1 cellular context compared by ENCODE assay signal in the genomic region with DNA sequence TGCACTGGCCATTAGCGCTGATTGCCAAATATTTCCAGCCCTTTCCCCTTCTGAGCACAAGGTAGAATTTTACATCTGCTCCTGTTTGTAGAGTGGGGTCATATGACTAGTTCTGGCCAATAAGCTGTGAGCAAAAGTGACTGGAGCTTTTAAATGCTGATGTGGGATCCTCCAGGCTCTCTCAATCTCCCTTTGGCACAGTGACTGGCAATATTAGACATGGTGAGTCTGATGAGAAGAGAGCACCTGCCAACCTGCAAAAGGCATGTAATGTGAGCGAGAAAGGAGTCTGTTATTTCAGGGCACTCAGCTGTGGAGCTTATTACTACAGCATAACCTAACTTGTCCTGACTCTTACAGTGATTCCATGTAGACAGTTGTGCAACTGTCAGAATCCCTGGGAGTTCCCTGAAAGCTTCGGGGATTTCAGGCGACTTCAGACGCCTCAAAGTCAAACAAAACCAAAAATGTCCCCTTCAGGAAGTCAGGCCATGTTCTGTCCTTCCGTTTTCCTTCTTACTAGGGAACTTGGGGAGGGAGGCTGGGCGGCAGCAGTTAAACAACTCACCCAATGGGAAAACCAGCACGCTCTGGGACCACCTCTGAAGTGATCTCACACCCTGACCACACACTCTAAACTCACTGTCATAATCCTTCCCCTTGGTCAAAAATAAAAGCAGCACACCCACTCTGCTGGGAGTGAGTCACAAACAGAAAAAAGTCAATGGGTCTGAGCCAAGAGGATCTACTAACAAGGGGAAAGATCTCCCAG.
TF ChIP-seq lines count a peak whose summit lies in the region.

No MANE protein-coding gene starts in this region.

TF ChIP-seq in HEK293, 187 proteins besides CTCF, POLR2A, EP300 and RAD21 (continued from another document):
- TF ChIP-seq, protein P1, sequence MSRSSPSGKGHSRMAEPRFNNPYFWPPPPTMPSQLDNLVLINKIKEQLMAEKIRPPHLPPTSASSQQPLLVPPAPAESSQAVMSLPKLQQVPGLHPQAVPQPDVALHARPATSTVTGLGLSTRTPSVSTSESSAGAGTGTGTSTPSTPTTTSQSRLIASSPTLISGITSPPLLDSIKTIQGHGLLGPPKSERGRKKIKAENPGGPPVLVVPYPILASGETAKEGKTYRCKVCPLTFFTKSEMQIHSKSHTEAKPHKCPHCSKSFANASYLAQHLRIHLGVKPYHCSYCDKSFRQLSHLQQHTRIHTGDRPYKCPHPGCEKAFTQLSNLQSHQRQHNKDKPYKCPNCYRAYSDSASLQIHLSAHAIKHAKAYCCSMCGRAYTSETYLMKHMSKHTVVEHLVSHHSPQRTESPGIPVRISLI (tag by site-specific recombination; IDR thresholded peaks at IDR 0.05) = peak; percentile 81
- no peak for TF ChIP-seq ZBTB8A (tag by site-specific recombination; IDR thresholded peaks at IDR 0.05)
- no peak for TF ChIP-seq ZNF610 (tag by site-specific recombination; IDR thresholded peaks at IDR 0.05; ENCODE audit: borderline replicate concordance)
- TF ChIP-seq KLF10 (tag by site-specific recombination; IDR thresholded peaks at IDR 0.05) = no peak
- TF ChIP-seq ZNF114 (tag by site-specific recombination; IDR thresholded peaks at IDR 0.05) = no peak
- TF ChIP-seq HOXA7 (CRISPR knock-in tag; IDR thresholded peaks at IDR 0.05; ENCODE audit: borderline replicate concordance) = no peak
TF ChIP-seq in HEK293: peak in this region for 12.
